In the genomic region with DNA sequence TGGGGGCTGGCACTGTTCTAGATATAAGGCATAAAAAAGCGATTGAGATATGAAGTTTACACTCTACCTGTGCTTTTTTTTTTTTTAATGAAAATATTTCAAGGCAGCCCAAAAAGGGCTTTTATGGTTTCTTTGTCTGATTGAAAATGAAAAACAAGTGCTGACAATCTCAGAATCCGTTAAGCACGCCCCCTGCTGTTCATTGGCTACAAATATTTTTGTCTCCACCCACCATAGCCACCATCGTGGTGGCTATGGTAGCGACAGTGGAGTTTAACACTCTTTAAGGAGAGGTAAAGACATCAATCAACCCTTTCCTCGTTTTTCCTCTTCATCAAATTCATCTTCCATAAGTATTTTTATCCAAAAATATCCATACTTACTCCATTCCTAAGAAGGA, we compare ENCODE assay signal across 1 cellular context.
TF ChIP-seq lines count a peak whose summit lies in the region.

No MANE protein-coding gene starts in this region.

TF ChIP-seq in A549, 52 proteins besides CTCF, POLR2A, EP300 and RAD21 (continued from another document):
- TF ChIP-seq EHMT2 (IDR thresholded peaks at IDR 0.05; ENCODE audit: low read depth): no peak
